ENCODE assay signal across 17 cellular contexts in the genomic region with DNA sequence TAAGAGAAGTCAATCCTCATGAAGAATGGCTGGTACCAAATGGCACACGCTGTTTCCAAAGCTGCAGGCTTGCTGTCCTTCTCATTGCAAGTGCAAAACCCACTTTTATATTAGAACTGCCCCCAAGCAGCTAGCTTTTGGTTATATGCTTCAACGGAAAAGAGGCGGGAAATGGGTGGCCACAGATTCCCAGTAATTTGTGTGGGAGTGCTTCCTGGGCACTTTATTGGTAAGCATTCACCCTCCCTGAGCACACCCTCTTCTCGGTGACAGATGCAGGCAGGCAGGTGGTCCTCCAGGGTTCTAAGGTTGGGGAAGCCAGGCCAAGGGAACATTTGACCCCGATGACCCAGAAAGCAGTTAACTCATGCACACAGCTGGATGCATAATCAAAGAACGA. TPM values are rescaled to one million over a fixed set of nuclear protein-coding genes. Genes with fewer than 3 reads are reported as not detected.
A peak's percentile ranks its signal among the peaks of the same experiment; 100 is the strongest.
DNase-seq lines count a peak whose midpoint lies in the region; ATAC-seq, FAIRE-seq and TF ChIP-seq lines count a peak whose summit lies in the region.
"Had no signal": no experiment of that assay in that cellular context is flagged by ENCODE, and none has a peak within 500 bp of the region (broad histone marks: within the 10 kb centered on the region; RNA-seq: fewer than 3 reads in every experiment).

No MANE protein-coding gene starts in this region.

- no peak for TF ChIP-seq POLR2A in GM12878 (IDR thresholded peaks at IDR 0.05; ENCODE audit: low read depth, low read length)

- no peak overlapping the region for H4K8ac ChIP-seq in mesenchymal stem cell (ENCODE audit: low read length)

- RAD21 ChIA-PET in GM12878 (lab: Charles Lee; ENCODE audit: unreplicated experiment) = no interaction called here

- TF ChIP-seq EP300 in GM12878 (IDR thresholded peaks at IDR 0.05; ENCODE audit: borderline replicate concordance in 1 of 2, control insufficient read depth in 1 of 2, low read depth in 2 of 2, low read length in 2 of 2) = no peak

- H3K9me3 Mint-ChIP-seq in stimulated activated naive CD8-positive, alpha-beta T cell treated with anti-CD3 and anti-CD28 coated beads, Interleukin-15, Interleukin-2, amounts not matched to agents 100 ng/mL and 50 ng/mL, for 24 hours = no peaks in the 10 kb centered on the region
- no peaks in the 10 kb centered on the region for H3K9me3 Mint-ChIP-seq in T-cell
- no peaks in the 10 kb centered on the region for H3K9me3 Mint-ChIP-seq in stimulated activated naive CD8-positive, alpha-beta T cell treated with anti-CD3 and anti-CD28 coated beads, Interleukin-15, amount 100 ng/mL, for 72 hours

- H3K4me3 ChIP-seq in GM12878 (no peak overlapping the region), mesenchymal stem cell (ENCODE audit: insufficient read depth in 1 of 2, low read depth in 1 of 2, low read length in 2 of 2) (no peak overlapping the region)
- H3K4me3 ChIP-seq: HAP-1 had no signal

- peak overlapping the region; percentile 63 for H3K27ac ChIP-seq in GM12878 (ENCODE audit: control insufficient read depth, insufficient read depth)
- no peak overlapping the region for H3K27ac ChIP-seq in mesenchymal stem cell (ENCODE audit: low read length, poor library complexity, severe bottlenecking)

- H3K14ac ChIP-seq in mesenchymal stem cell (ENCODE audit: low read length in 2 of 2) = no peak overlapping the region

- no peak for ATAC-seq in stimulated activated naive CD8-positive, alpha-beta T cell treated with anti-CD3 and anti-CD28 coated beads, Interleukin-15, Interleukin-2, amounts not matched to agents 100 U/mL and 50 U/mL, for 24 hours
- ATAC-seq in T-cell (replicated peaks in 1 of 4) (no peak), GM12878 (no peak), GM18502 (IDR thresholded peaks at IDR 0.05; ENCODE audit: poor library complexity, unreplicated experiment) (no peak)
- no peak for ATAC-seq in stimulated activated naive CD8-positive, alpha-beta T cell treated with anti-CD3 and anti-CD28 coated beads, Interleukin-15, amount 100 ng/mL, for 72 hours

- CTCF ChIA-PET in T-cell (lab: Charles Lee) (interaction anchor here in 1 of 2 donors (2.6 kb wide), 1 partner anchor 108 kb away, joined by 8 read pairs; no protein-coding TSS in a partner anchor), GM12878 (lab: Yijun Ruan, JAX) (no interaction called here)

- H3K27me3 ChIP-seq in GM12878 (replicated peaks in 1 of 2; ENCODE audit: control insufficient read depth in 2 of 2, insufficient read depth in 2 of 2, low read length in 1 of 2) = peaks cover 0 to 2% of the 10 kb centered on the region in 2 experiments; a peak in 1 of 4 replicates
- H3K27me3 ChIP-seq in mesenchymal stem cell (ENCODE audit: control insufficient read depth in 1 of 2, insufficient read depth in 1 of 2, low read length in 2 of 2) = no peaks in the 10 kb centered on the region

- WGBS in GM12878 (ENCODE audit: insufficient coverage, insufficient replicate concordance, low lambda C conversion rate, missing lambda C conversion rate) = 36% methylated on average over 6 of the region's 6 CpGs
- WGBS in mesenchymal stem cell = 94% methylated on average over 6 of the region's 6 CpGs

- H3K9ac ChIP-seq in GM12878 (ENCODE audit: control insufficient read depth, insufficient read depth, low read length) = peak overlapping the region; percentile 9; the same call in 1 of the 2 replicates
- H3K9ac ChIP-seq in mesenchymal stem cell (ENCODE audit: low read length) = no peak overlapping the region

- no peaks in the 10 kb centered on the region for H3K36me3 Mint-ChIP-seq in stimulated activated naive CD8-positive, alpha-beta T cell treated with anti-CD3 and anti-CD28 coated beads, Interleukin-15, Interleukin-2, amounts not matched to agents 100 ng/mL and 50 ng/mL, for 24 hours (ENCODE audit: low read depth)
- no peaks in the 10 kb centered on the region for H3K36me3 Mint-ChIP-seq in T-cell

- SMC1A ChIA-PET in GM12878 (lab: Charles Lee; ENCODE audit: uncharacterized antibody, unreplicated experiment) = interaction anchor here (0.8 to 2.1 kb wide), 5 partner anchors 9 to 108 kb away, joined by 3 to 7 read pairs (median 3); no protein-coding TSS in a partner anchor

- no peaks in the 10 kb centered on the region for H4K20me1 ChIP-seq in GM12878 (ENCODE audit: control insufficient read depth, insufficient read depth)

- H3K36me3 ChIP-seq in GM12878 (ENCODE audit: control insufficient read depth in 2 of 2, insufficient read depth in 2 of 2, low read length in 1 of 2) (no peaks in the 10 kb centered on the region), mesenchymal stem cell (ENCODE audit: control insufficient read depth in 1 of 2, insufficient read depth in 2 of 2, low read depth in 1 of 2, low read length in 2 of 2) (no peaks in the 10 kb centered on the region)
- H3K36me3 ChIP-seq: HAP-1 had no signal

- H3K4me3 Mint-ChIP-seq in stimulated activated naive CD8-positive, alpha-beta T cell treated with anti-CD3 and anti-CD28 coated beads, Interleukin-15, Interleukin-2, amounts not matched to agents 100 ng/mL and 50 ng/mL, for 24 hours = no peak overlapping the region
- peak overlapping the region in 1 of 3 donors; percentile 38 for H3K4me3 Mint-ChIP-seq in T-cell
- peak overlapping the region; percentile 15 to 17 for H3K4me3 Mint-ChIP-seq in stimulated activated naive CD8-positive, alpha-beta T cell treated with anti-CD3 and anti-CD28 coated beads, Interleukin-15, amount 100 ng/mL, for 72 hours

- POLR2A ChIA-PET in T-cell (lab: Charles Lee) = interaction anchor here in 1 of 2 donors (0.6 kb wide), 1 partner anchor 21 kb away, joined by 3 read pairs; no protein-coding TSS in a partner anchor
- POLR2A ChIA-PET in GM12878 (lab: Charles Lee) = no interaction called here

- DNase-seq in stimulated activated naive CD8-positive, alpha-beta T cell treated with anti-CD3 and anti-CD28 coated beads, Interleukin-15, Interleukin-2, amounts not matched to agents 100 U/mL and 50 U/mL, for 24 hours = no peak
- DNase-seq in T-cell (no peak), GM12878 (ENCODE audit: low read depth, low spot score) (no peak), NOMO-1 treated with DMSO at 0.1 percent for 48 hours (lab: John Stamatoyannopoulos, UW; ENCODE audit: unreplicated experiment) (no peak), mesenchymal stem cell (no peak)
- no peak for DNase-seq in stimulated activated naive CD8-positive, alpha-beta T cell treated with anti-CD3 and anti-CD28 coated beads, Interleukin-15, amount 100 ng/mL, for 72 hours
- DNase-seq: Caco-2, Karpas-422, MM.1S, NCI-H1105 treated with DMSO at 0.1 percent for 48 hours, NCI-H187 treated with DMSO at 0.1 percent for 48 hours, NCI-H2171, NCI-H82, SHP77 treated with DMSO at 0.1 percent for 48 hours had no signal

- intact Hi-C loops in GM12878 (cut with micrococcal nuclease; ENCODE audit: unreplicated experiment) = no loop called here

- H2BK15ac ChIP-seq in mesenchymal stem cell (ENCODE audit: low read depth, poor library complexity, severe bottlenecking) = no peak overlapping the region

- H3K79me2 ChIP-seq in GM12878 (ENCODE audit: control insufficient read depth, insufficient read depth, low read length) = no peaks in the 10 kb centered on the region

- H2BK120ac ChIP-seq in mesenchymal stem cell (ENCODE audit: low read depth, low read length) = no peak overlapping the region

- in situ Hi-C loops in GM12878 (cut with MboI) = no loop called here

- H2BK5ac ChIP-seq in mesenchymal stem cell (ENCODE audit: low read depth, low read length, poor library complexity, severe bottlenecking) = no peak overlapping the region

- H3K9me3 ChIP-seq in GM12878 (replicated peaks; ENCODE audit: control insufficient read depth, insufficient read depth, low read length) = no peaks in the 10 kb centered on the region
- no peaks in the 10 kb centered on the region for H3K9me3 ChIP-seq in mesenchymal stem cell (ENCODE audit: control insufficient read depth, low read length)
- H3K9me3 ChIP-seq: Caco-2, HAP-1 had no signal

- H2AFZ ChIP-seq in GM12878 (ENCODE audit: control insufficient read depth, low read depth, low read length) (no peak overlapping the region), mesenchymal stem cell (ENCODE audit: low read depth, low read length) (no peak overlapping the region)

- H3K27ac Mint-ChIP-seq in stimulated activated naive CD8-positive, alpha-beta T cell treated with anti-CD3 and anti-CD28 coated beads, Interleukin-15, Interleukin-2, amounts not matched to agents 100 ng/mL and 50 ng/mL, for 24 hours = peak overlapping the region; percentile 55
- peak overlapping the region; percentile 81 to 85 for H3K27ac Mint-ChIP-seq in T-cell
- H3K27ac Mint-ChIP-seq in stimulated activated naive CD8-positive, alpha-beta T cell treated with anti-CD3 and anti-CD28 coated beads, Interleukin-15, amount 100 ng/mL, for 72 hours = no peak overlapping the region

- FAIRE-seq in GM12878 (lab: Jason Lieb, UNC) = no peak

- H3K79me1 ChIP-seq in mesenchymal stem cell (replicated peaks; ENCODE audit: low read length, poor library complexity, severe bottlenecking) = no peaks in the 10 kb centered on the region

- BruUV-seq in GM12878 (replicated peaks; lab: Mats Ljungman, UMichigan) = no TSS peak

- peaks cover 7% of the 10 kb centered on the region for H3K27me3 Mint-ChIP-seq in stimulated activated naive CD8-positive, alpha-beta T cell treated with anti-CD3 and anti-CD28 coated beads, Interleukin-15, Interleukin-2, amounts not matched to agents 100 ng/mL and 50 ng/mL, for 24 hours
- peaks cover 0 to 10% of the 10 kb centered on the region in 2 donors for H3K27me3 Mint-ChIP-seq in T-cell
- H3K27me3 Mint-ChIP-seq in stimulated activated naive CD8-positive, alpha-beta T cell treated with anti-CD3 and anti-CD28 coated beads, Interleukin-15, amount 100 ng/mL, for 72 hours = no peaks in the 10 kb centered on the region

- H3K4me1 ChIP-seq in GM12878 (ENCODE audit: control insufficient read depth, insufficient read depth, low read length) (peaks cover 44% of the 10 kb centered on the region), mesenchymal stem cell (ENCODE audit: control insufficient read depth, insufficient read depth, low read depth, low read length) (peaks cover 5% of the 10 kb centered on the region)
- H3K4me1 ChIP-seq: HAP-1 had no signal

- no peak overlapping the region for H3K4ac ChIP-seq in mesenchymal stem cell (ENCODE audit: low read depth in 1 of 2, low read length in 2 of 2)

- TF ChIP-seq CTCF in GM12878 (IDR thresholded peaks at IDR 0.05 in 2 of 3, conservative IDR thresholded peaks at IDR 0.05 in 1 of 3; ENCODE audit: control insufficient read depth in 2 of 3, extremely low read depth in 1 of 3, insufficient read depth in 1 of 3, low read depth in 3 of 3, low read length in 3 of 3) = no peak

- H3K23ac ChIP-seq in mesenchymal stem cell (ENCODE audit: low read length in 2 of 2) = no peak overlapping the region

- no peak overlapping the region for H4K91ac ChIP-seq in mesenchymal stem cell (ENCODE audit: low read length)

- H3K4me2 ChIP-seq in GM12878 (ENCODE audit: control insufficient read depth, insufficient read depth) = peak overlapping the region; percentile 74; the same call in 1 of the 2 replicates
- no peak overlapping the region for H3K4me2 ChIP-seq in mesenchymal stem cell (ENCODE audit: low read length, poor library complexity, severe bottlenecking)

- H3K18ac ChIP-seq in mesenchymal stem cell (ENCODE audit: low read depth in 1 of 2, low read length in 2 of 2) = no peak overlapping the region

- no peak overlapping the region for H2BK12ac ChIP-seq in mesenchymal stem cell (ENCODE audit: low read length in 2 of 2)

- no peak overlapping the region for H2AK5ac ChIP-seq in mesenchymal stem cell (ENCODE audit: low read length, severe bottlenecking)

- peaks cover 89% of the 10 kb centered on the region for H3K4me1 Mint-ChIP-seq in stimulated activated naive CD8-positive, alpha-beta T cell treated with anti-CD3 and anti-CD28 coated beads, Interleukin-15, Interleukin-2, amounts not matched to agents 100 ng/mL and 50 ng/mL, for 24 hours (ENCODE audit: low read depth)
- H3K4me1 Mint-ChIP-seq in T-cell = peaks cover 77 to 90% (median 83%) of the 10 kb centered on the region in 3 donors
- H3K4me1 Mint-ChIP-seq in stimulated activated naive CD8-positive, alpha-beta T cell treated with anti-CD3 and anti-CD28 coated beads, Interleukin-15, amount 100 ng/mL, for 72 hours = peaks cover 91% of the 10 kb centered on the region

- TF ChIP-seq RAD21 in GM12878 (IDR thresholded peaks at IDR 0.05; ENCODE audit: insufficient read depth, low read depth, low read length) = no peak

RNA-seq across cellular contexts. Expression of gene PRDM1, which starts 29.1 kb away (rescaled TPM):
- total RNA-seq in T-cell (100 to 1,000 TPM in 1 of 5 donors, 10 to 100 TPM in 4; 21.9 to 108 (median 30.6) TPM), GM12878 (2014; rRNA removed) (3.7 and 4.0 TPM in 2 replicates), GM12878 (2014; rRNA removed; fragmentation: Illumina TruSeq; extraction: Trizol) (4.0 and 4.1 TPM in 2 replicates), GM12878 (2021) (7.7 and 8.4 TPM in 2 replicates)
- total RNA-seq in GM12878 (2013; cell fraction: nucleolus; rRNA removed) = 7.9 and 9.9 TPM in 2 replicates
- 8.1 TPM for polyA plus RNA-seq in GM12878 (2011; ENCODE audit: low read depth)
- polyA plus RNA-seq in GM12878 (2011; rRNA removed) (4.0 and 4.2 TPM in 2 replicates), GM12878 (2014; fragmentation: Illumina TruSeq; extraction: Trizol) (5.1 and 6.4 TPM in 2 replicates), GM12878 (2014; fragmentation: Nextera tagmentation; extraction: Ambion mirVana) (1 to 10 TPM; 1.9 to 2.8 TPM), GM12878 (2014; rRNA removed) (2.0 and 4.0 TPM in 2 replicates), GM12878 (2016; fragmentation: Nextera tagmentation; extraction: Ambion mirVana) (10 to 100 TPM; 13.6 to 15.8 TPM)
- 3.8 and 4.5 TPM in 2 replicates for polyA plus RNA-seq in GM12878 (2011; cell fraction: cytosol; rRNA removed)
- 7.9 and 9.8 TPM in 2 replicates for polyA plus RNA-seq in GM12878 (2011; cell fraction: nucleus; rRNA removed)
- 11.0 and 12.0 TPM in 2 replicates for polyA plus RNA-seq in GM12878 (2012)
- 8.2 and 10.9 TPM in 2 replicates for polyA minus RNA-seq in GM12878 (2011; rRNA and poly(A)+ RNA removed)
- polyA minus RNA-seq in GM12878 (2011; cell fraction: cytosol; rRNA and poly(A)+ RNA removed) = 3.6 and 6.0 TPM in 2 replicates
- 13.5 and 21.5 TPM in 2 replicates for polyA minus RNA-seq in GM12878 (2011; cell fraction: nucleus; rRNA and poly(A)+ RNA removed)
- polyA plus RNA-seq in mesenchymal stem cell (2013, experiment 1 of 2) = 7.5 TPM
- polyA plus RNA-seq in mesenchymal stem cell (2013, experiment 2 of 2) = 7.3 TPM

Comparison
In these comparisons a context has a peak if more than half of its experiments do, and no peak if none do; other contexts are left out.
1. H3K27ac Mint-ChIP-seq: peak in stimulated activated naive CD8-positive, alpha-beta T cell treated with anti-CD3 and anti-CD28 coated beads, Interleukin-15, Interleukin-2, amounts not matched to agents 100 ng/mL and 50 ng/mL, for 24 hours (single experiment) and T-cell (2 of 2); none in stimulated activated naive CD8-positive, alpha-beta T cell treated with anti-CD3 and anti-CD28 coated beads, Interleukin-15, amount 100 ng/mL, for 72 hours (0 of 2).